ENCODE assay signal across 28 cellular contexts in the genomic region with DNA sequence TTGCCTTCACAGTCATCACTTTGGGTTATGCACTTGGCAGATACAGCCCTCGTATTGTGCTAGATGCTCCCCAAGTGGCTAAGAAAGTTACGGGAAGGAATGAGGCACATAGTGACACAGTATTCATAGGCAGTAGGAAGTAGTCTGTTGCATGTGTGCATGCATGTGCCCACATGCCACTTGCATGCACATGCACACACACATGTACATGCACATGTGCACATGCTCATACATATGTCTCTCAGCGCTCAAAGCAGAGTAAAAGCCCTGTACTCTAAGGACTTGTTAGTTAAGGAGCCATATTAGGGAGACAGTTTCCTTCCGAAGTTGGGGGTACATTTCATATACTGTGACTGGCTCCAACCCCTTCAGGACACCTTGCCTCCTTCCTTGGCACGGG.
"Had no signal": no experiment of that assay in that cellular context is flagged by ENCODE, and none has a peak within 500 bp of the region (broad histone marks: within the 10 kb centered on the region; RNA-seq: fewer than 3 reads in every experiment).

No MANE protein-coding gene starts in this region.

- H3K27me3 Mint-ChIP-seq: dendritic cell treated with granulocyte-macrophage colony-stimulating factor and Interleukin-4, amounts not matched to agents 40 ng/mL and 50 ng/mL, for 4 days; effector memory CD8-positive, alpha-beta T cell had no signal

- H3K9me3 Mint-ChIP-seq: dendritic cell treated with granulocyte-macrophage colony-stimulating factor and Interleukin-4, amounts not matched to agents 40 ng/mL and 50 ng/mL, for 4 days; effector memory CD8-positive, alpha-beta T cell; endodermal cell had no signal

- H3K4me3 Mint-ChIP-seq: dendritic cell treated with granulocyte-macrophage colony-stimulating factor and Interleukin-4, amounts not matched to agents 40 ng/mL and 50 ng/mL, for 4 days; effector memory CD8-positive, alpha-beta T cell; endodermal cell had no signal

- ATAC-seq: effector memory CD8-positive, alpha-beta T cell; esophagus mucosa; foreskin keratinocyte; gastrocnemius medialis; gastroesophageal sphincter; heart left ventricle; heart right ventricle had no signal

- H3K4me3 ChIP-seq: colonic mucosa, coronary artery, dorsolateral prefrontal cortex, esophagus muscularis mucosa, esophagus squamous epithelium, gastrocnemius medialis, gastroesophageal sphincter, heart left ventricle, heart right ventricle had no signal

- H3K4me1 ChIP-seq: colonic mucosa, esophagus squamous epithelium had no signal

- H3K9me3 ChIP-seq: colonic mucosa, esophagus muscularis mucosa, esophagus squamous epithelium, gastrocnemius medialis, gastroesophageal sphincter, heart left ventricle, heart right ventricle had no signal

- H3K4me1 Mint-ChIP-seq: endodermal cell had no signal

- H3K27ac Mint-ChIP-seq: dendritic cell treated with granulocyte-macrophage colony-stimulating factor and Interleukin-4, amounts not matched to agents 40 ng/mL and 50 ng/mL, for 4 days; effector memory CD8-positive, alpha-beta T cell; endodermal cell had no signal

- FAIRE-seq: colon, endometrium, endothelial cell of umbilical vein, frontal cortex had no signal

- DNase-seq: colonic mucosa; cortex of kidney; dermis blood vessel endothelial cell; dorsolateral prefrontal cortex; effector CD4-positive, alpha-beta T cell; effector CD8-positive, alpha-beta T cell; effector memory CD4-positive, alpha-beta T cell; effector memory CD8-positive, alpha-beta T cell; endodermal cell; erythroblast; esophagus squamous epithelium; foreskin fibroblast; foreskin keratinocyte; gastrocnemius medialis; glutamatergic neuron; head of caudate nucleus; heart left ventricle; heart right ventricle had no signal

- H3K27me3 ChIP-seq: colonic mucosa, dorsolateral prefrontal cortex, esophagus muscularis mucosa, esophagus squamous epithelium, foreskin keratinocyte, gastrocnemius medialis, gastroesophageal sphincter, heart left ventricle, heart right ventricle had no signal

- H3K27ac ChIP-seq: colonic mucosa, coronary artery, epithelial cell of prostate, esophagus muscularis mucosa, esophagus squamous epithelium, foreskin keratinocyte, gastrocnemius medialis, gastroesophageal sphincter, heart left ventricle, heart right ventricle had no signal

- H3K36me3 ChIP-seq: colonic mucosa, esophagus squamous epithelium, gastrocnemius medialis, gastroesophageal sphincter, heart left ventricle, heart right ventricle had no signal
